In the genomic region with DNA sequence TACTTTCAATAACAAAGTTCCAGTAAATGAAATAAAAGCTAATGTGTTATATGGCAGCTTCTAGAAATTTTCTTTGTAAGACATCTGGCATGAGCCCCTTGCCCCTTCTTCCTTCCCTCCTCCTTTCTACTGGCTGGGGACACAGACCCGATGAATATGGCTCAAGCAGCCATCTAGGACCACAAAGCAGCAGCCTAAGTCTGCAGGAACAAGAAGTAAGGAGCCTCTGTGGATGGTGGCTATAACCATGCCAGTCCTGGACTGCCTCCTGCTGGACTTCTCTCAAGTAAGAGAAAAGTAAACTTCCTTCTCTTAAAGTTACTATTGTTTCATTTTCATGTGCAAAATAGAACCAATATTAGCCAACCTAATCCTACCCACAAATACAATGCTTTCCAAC, we compare ENCODE assay signal across 8 cellular contexts.
A peak's percentile ranks its signal among the peaks of the same experiment; 100 is the strongest.
DNase-seq lines count a peak whose midpoint lies in the region; ATAC-seq and TF ChIP-seq lines count a peak whose summit lies in the region.

No MANE protein-coding gene starts in this region.

- DNase-seq in astrocyte of the hippocampus (ENCODE audit: low read depth, low spot score), result peak; percentile 56
- peak in 2 of 3 donors; percentile 30 to 56 for DNase-seq in right lobe of liver
- DNase-seq in DMS79 (lab: John Stamatoyannopoulos, UW), result no peak
- no peak for DNase-seq in effector CD4-positive, alpha-beta T cell
- no peak for DNase-seq in NCI-H510A (lab: John Stamatoyannopoulos, UW)
- DNase-seq in activated CD4-positive, CD25-positive, alpha-beta regulatory T cell treated with anti-CD3 and anti-CD28 coated beads, Interleukin-2, amount 50 U/mL, for 72 hours, result no peak

- no peaks in the 10 kb centered on the region for H3K27me3 ChIP-seq in right lobe of liver

- TF ChIP-seq POLR2A in right lobe of liver (IDR thresholded peaks at IDR 0.05), result no peak

- H3K4me3 ChIP-seq in right lobe of liver, result no peak overlapping the region

- no peak overlapping the region for H3K27ac ChIP-seq in C4-2B
- H3K27ac ChIP-seq in right lobe of liver, result no peak overlapping the region

- H3K9me3 ChIP-seq in right lobe of liver, result no peaks in the 10 kb centered on the region

- H3K36me3 ChIP-seq in right lobe of liver, result no peaks in the 10 kb centered on the region

- ATAC-seq in HG02610 (IDR thresholded peaks at IDR 0.05; ENCODE audit: unreplicated experiment) (peak; percentile 31), right lobe of liver (peak; percentile 86 to 94 (median 90))

- TF ChIP-seq CTCF in C4-2B (conservative IDR thresholded peaks at IDR 0.05), result peak; percentile 75
- TF ChIP-seq CTCF in right lobe of liver (IDR thresholded peaks at IDR 0.05), result peak; percentile 56 to 76 (median 66)

- WGBS in right lobe of liver (ENCODE audit: insufficient coverage, low coverage, low lambda C conversion rate, missing lambda C conversion rate), result no CpG with 5 or more reads among the region's 1 CpG

- intact Hi-C loops in right lobe of liver (cut with DNase I), result no loop called here

- H3K4me1 ChIP-seq in right lobe of liver, result peaks cover 0 to 9% (median 4%) of the 10 kb centered on the region in 4 donors

Comparison
In these comparisons a context has a peak if more than half of its experiments do, and no peak if none do; other contexts are left out.
1. DNase-seq: peak in astrocyte of the hippocampus (single experiment) and right lobe of liver (2 of 3); none in DMS79 (single experiment), effector CD4-positive, alpha-beta T cell (single experiment), NCI-H510A (single experiment) and activated CD4-positive, CD25-positive, alpha-beta regulatory T cell treated with anti-CD3 and anti-CD28 coated beads, Interleukin-2, amount 50 U/mL, for 72 hours (single experiment).